11 cellular contexts compared by ENCODE assay signal in genomic region chr10:18233775-18234174, GRCh38.
DNase-seq lines count a peak whose midpoint lies in the region; ATAC-seq and TF ChIP-seq lines count a peak whose summit lies in the region.
"Had no signal": no experiment of that assay in that cellular context is flagged by ENCODE, and none has a peak within 500 bp of the region (broad histone marks: within the 10 kb centered on the region; RNA-seq: fewer than 3 reads in every experiment).

No MANE protein-coding gene starts in this region.

- H3K27me3 ChIP-seq in H7 (ENCODE audit: control insufficient read depth, insufficient read depth, low read length), result no peaks in the 10 kb centered on the region
- peaks cover 0 to 3% (median 0%) of the 10 kb centered on the region in 7 donors for H3K27me3 ChIP-seq in heart right ventricle
- no peaks in the 10 kb centered on the region for H3K27me3 ChIP-seq in osteoblast (ENCODE audit: insufficient read depth, low read length)
- H3K27me3 ChIP-seq in aorta (ENCODE audit: control insufficient read depth in 1 of 2, insufficient read depth in 2 of 2, low read length in 1 of 2), result no peaks in the 10 kb centered on the region
- H3K27me3 ChIP-seq: spleen had no signal

- H3K4me3 ChIP-seq in H7 (ENCODE audit: insufficient read depth, low read depth, low read length) (no peak overlapping the region), heart right ventricle (no peak overlapping the region), osteoblast (ENCODE audit: insufficient read depth, low read length) (no peak overlapping the region), aorta (ENCODE audit: low read length in 2 of 2) (no peak overlapping the region)
- H3K4me3 ChIP-seq: spleen had no signal

- no peak overlapping the region for H3K4me2 ChIP-seq in osteoblast (ENCODE audit: insufficient read depth, low read length)

- H3K36me3 ChIP-seq in H7 (replicated peaks; ENCODE audit: control insufficient read depth, insufficient read depth, low read length) (no peaks in the 10 kb centered on the region), heart right ventricle (no peaks in the 10 kb centered on the region), osteoblast (ENCODE audit: insufficient read depth, low read length) (no peaks in the 10 kb centered on the region), aorta (ENCODE audit: control insufficient read depth in 1 of 2, insufficient read depth in 2 of 2, low read length in 1 of 2) (no peaks in the 10 kb centered on the region)
- H3K36me3 ChIP-seq: spleen had no signal

- H3K79me2 ChIP-seq in osteoblast (ENCODE audit: insufficient read depth, low read length), result no peaks in the 10 kb centered on the region

- TF ChIP-seq CTCF in heart right ventricle (IDR thresholded peaks at IDR 0.05), result peak in 7 of 9 donors; percentile 35 to 52 (median 49)
- TF ChIP-seq CTCF in osteoblast (IDR thresholded peaks at IDR 0.05; ENCODE audit: extremely low read depth, low read depth, low read length), result peak; percentile 14
- no peak for TF ChIP-seq CTCF in GM13976 (IDR thresholded peaks at IDR 0.05; ENCODE audit: borderline replicate concordance, control extremely low read depth, extremely low read depth, insufficient read depth, missing control alignments)

- no peak overlapping the region for H2AFZ ChIP-seq in osteoblast (ENCODE audit: low read length)

- H3K4me1 ChIP-seq in heart right ventricle (peaks cover 0 to 15% (median 6%) of the 10 kb centered on the region in 9 donors), osteoblast (ENCODE audit: insufficient read depth, low read length) (peaks cover 25% of the 10 kb centered on the region), aorta (ENCODE audit: control insufficient read depth in 1 of 2, insufficient read depth in 2 of 2, low read length in 2 of 2) (peaks cover 6% of the 10 kb centered on the region in 2 donors)
- H3K4me1 ChIP-seq: spleen had no signal

- intact Hi-C loops in heart right ventricle (cut with DNase I) (loop anchor here in 3 of 10 donors (10.0 kb wide), 2 partner anchors 499 to 629 kb away; no protein-coding TSS in a partner anchor), aorta (cut with DNase I) (no loop called here)

- ATAC-seq in heart right ventricle (peak; percentile 56 to 93 (median 86)), aorta (ENCODE audit: low FRiP score) (no peak), GM18873 (IDR thresholded peaks at IDR 0.05; ENCODE audit: low FRiP score, unreplicated experiment) (no peak)

- in situ Hi-C loops in SK-MEL-5 (cut with HindIII; ENCODE audit: low pct_unique_long_range_greater_than_20kb, low sequenced_read_pairs) (no loop called here), GM13976 (cut with MboI; ENCODE audit: low sequenced_read_pairs, unreplicated experiment) (loop anchor here (25.0 kb wide), 1 partner anchor 621 kb away; the partner anchor contains the start of gene HACD1)

- WGBS in heart right ventricle, 2 donors, result 37 to 39% methylated on average over 8 of the region's 8 CpGs
- WGBS in aorta, 2 donors, result 86 to 87% methylated on average over 8 of the region's 8 CpGs

- H3K27ac ChIP-seq in heart right ventricle, result peak overlapping the region in 1 of 10 donors; percentile 26
- H3K27ac ChIP-seq in osteoblast (ENCODE audit: low read depth, low read length), result no peak overlapping the region
- no peak overlapping the region for H3K27ac ChIP-seq in aorta (ENCODE audit: low read depth in 1 of 2, low read length in 2 of 2)
- H3K27ac ChIP-seq: spleen had no signal

- no peaks in the 10 kb centered on the region for H4K20me1 ChIP-seq in osteoblast (ENCODE audit: insufficient read depth, low read length)

- DNase-seq in H7 (peak; percentile 57), SK-MEL-5 (ENCODE audit: low read depth, low spot score) (peak; percentile 45), heart right ventricle (peak; percentile 66 to 78), osteoblast (ENCODE audit: insufficient read length, low spot score, missing footprints) (no peak), GM13976 (ENCODE audit: low spot score) (no peak), aorta (no peak)
- DNase-seq in stimulated activated CD4-positive, alpha-beta T cell treated with anti-CD3 and anti-CD28 coated beads, Interleukin-4, amount 100 ng/mL, for 1 hour, result no peak
- DNase-seq: foreskin fibroblast, HCEC 1CT, spleen had no signal

- H3K9me3 ChIP-seq in heart right ventricle (no peaks in the 10 kb centered on the region), osteoblast (ENCODE audit: low read depth, low read length) (no peaks in the 10 kb centered on the region), aorta (ENCODE audit: control insufficient read depth, low read length) (no peaks in the 10 kb centered on the region)
- H3K9me3 ChIP-seq: spleen had no signal

Comparison
In these comparisons a context has a peak if more than half of its experiments do, and no peak if none do; other contexts are left out.
1. DNase-seq: peak in H7 (single experiment), SK-MEL-5 (single experiment) and heart right ventricle (2 of 2); none in osteoblast (single experiment), stimulated activated CD4-positive, alpha-beta T cell treated with anti-CD3 and anti-CD28 coated beads, Interleukin-4, amount 100 ng/mL, for 1 hour (single experiment), GM13976 (single experiment) and aorta (0 of 2).
2. ATAC-seq: peak in heart right ventricle (8 of 8); none in aorta (single experiment) and GM18873 (single experiment).